24 cellular contexts compared by ENCODE assay signal in genomic region chr6:157554747-157555146, GRCh38.
"Had no signal": no experiment of that assay in that cellular context is flagged by ENCODE, and none has a peak within 500 bp of the region (broad histone marks: within the 10 kb centered on the region; RNA-seq: fewer than 3 reads in every experiment).

No MANE protein-coding gene starts in this region.

- H3K27me3 Mint-ChIP-seq: brain had no signal

- H3K4me3 Mint-ChIP-seq: activated CD4-positive, alpha-beta memory T cell treated with anti-CD3 and anti-CD28 coated beads for 36 hours; activated CD4-positive, alpha-beta T cell treated with anti-CD3 and anti-CD28 coated beads for 36 hours; activated CD4-positive, alpha-beta T cell treated with anti-CD3 and anti-CD28 coated beads, Interleukin-2, amount 10 ng/mL, durations not matched to agents 24 days and 14 days; activated CD8-positive, alpha-beta memory T cell treated with anti-CD3 and anti-CD28 coated beads, Interleukin-2, amount 10 ng/mL, durations not matched to agents 7 days and 5 days; activated CD8-positive, alpha-beta T cell treated with anti-CD3 and anti-CD28 coated beads, Interleukin-2, amount 10 ng/mL, durations not matched to agents 7 days and 5 days; activated naive CD4-positive, alpha-beta T cell treated with anti-CD3 and anti-CD28 coated beads, Interleukin-2, amount 10 ng/mL, durations not matched to agents 7 days and 5 days; activated naive CD8-positive, alpha-beta T cell treated with anti-CD3 and anti-CD28 coated beads, Interleukin-2, amount 10 ng/mL, durations not matched to agents 7 days and 5 days; activated T-helper 1 cell treated with anti-CD3 and anti-CD28 coated beads, Interleukin-12 subunit alpha, Interleukin-12 subunit beta, Interleukin-2, Interleukin-4 antibody, amounts not matched to agents 30 ng/mL and 10 ng/mL and 1 ng/mL, durations not matched to agents 14 hours and 24 hours and 36 hours; brain; endodermal cell had no signal

- ATAC-seq: activated CD4-positive, alpha-beta T cell treated with anti-CD3 and anti-CD28 coated beads for 36 hours; activated CD4-positive, CD25-positive, alpha-beta regulatory T cell treated with anti-CD3 and anti-CD28 coated beads, Interleukin-2, amount 50 U/mL, for 24 hours; activated CD8-positive, alpha-beta memory T cell treated with anti-CD3 and anti-CD28 coated beads, Interleukin-2, amount 10 ng/mL, durations not matched to agents 7 days and 5 days; activated CD8-positive, alpha-beta T cell treated with anti-CD3 and anti-CD28 coated beads, Interleukin-2, amount 10 ng/mL, durations not matched to agents 7 days and 5 days; activated naive CD4-positive, alpha-beta T cell treated with anti-CD3 and anti-CD28 coated beads, Interleukin-2, amount 50 U/mL, for 72 hours; esophagus mucosa had no signal

- H3K36me3 Mint-ChIP-seq: activated naive CD4-positive, alpha-beta T cell treated with anti-CD3 and anti-CD28 coated beads, Interleukin-2, amount 50 U/mL, for 72 hours; brain had no signal

- DNase-seq: activated CD4-positive, alpha-beta memory T cell treated with anti-CD3 and anti-CD28 coated beads for 36 hours; activated CD4-positive, alpha-beta T cell treated with anti-CD3 and anti-CD28 coated beads for 36 hours; activated CD4-positive, alpha-beta T cell treated with anti-CD3 and anti-CD28 coated beads, Interleukin-2, amount 10 ng/mL, durations not matched to agents 24 days and 14 days; activated CD8-positive, alpha-beta memory T cell treated with anti-CD3 and anti-CD28 coated beads, Interleukin-2, amount 10 ng/mL, durations not matched to agents 7 days and 5 days; activated CD8-positive, alpha-beta memory T cell treated with anti-CD3 and anti-CD28 coated beads, Interleukin-2, amount 50 U/mL, for 4 hours; activated CD8-positive, alpha-beta T cell treated with anti-CD3 and anti-CD28 coated beads, Interleukin-2, amount 10 ng/mL, durations not matched to agents 7 days and 5 days; activated gamma-delta T cell; activated naive CD4-positive, alpha-beta T cell; activated naive CD4-positive, alpha-beta T cell treated with anti-CD3 and anti-CD28 coated beads, Interleukin-2, amount 10 ng/mL, durations not matched to agents 7 days and 5 days; activated naive CD8-positive, alpha-beta T cell treated with anti-CD3 and anti-CD28 coated beads, Interleukin-2, amount 10 ng/mL, durations not matched to agents 7 days and 5 days; activated T-cell treated with anti-CD3 and anti-CD28 coated beads, Interleukin-2, amount 50 U/mL, for 1 hour; activated T-cell treated with anti-CD3 and anti-CD28 coated beads, Interleukin-2, amount 50 U/mL, for 48 hours; central memory CD4-positive, alpha-beta T cell; cerebellar nuclear complex; colonic mucosa; effector memory CD4-positive, alpha-beta T cell; endodermal cell; foreskin fibroblast; T-helper 2 cell had no signal

- H3K9me3 Mint-ChIP-seq: activated CD4-positive, alpha-beta memory T cell treated with anti-CD3 and anti-CD28 coated beads for 36 hours; activated CD4-positive, alpha-beta T cell treated with anti-CD3 and anti-CD28 coated beads, Interleukin-2, amount 10 ng/mL, durations not matched to agents 24 days and 14 days; activated naive CD4-positive, alpha-beta T cell treated with anti-CD3 and anti-CD28 coated beads, Interleukin-2, amount 10 ng/mL, durations not matched to agents 7 days and 5 days; activated T-helper 1 cell treated with anti-CD3 and anti-CD28 coated beads, Interleukin-12 subunit alpha, Interleukin-12 subunit beta, Interleukin-2, Interleukin-4 antibody, amounts not matched to agents 30 ng/mL and 10 ng/mL and 1 ng/mL, durations not matched to agents 14 hours and 24 hours and 36 hours; endodermal cell had no signal

- H3K27ac Mint-ChIP-seq: activated CD4-positive, alpha-beta memory T cell treated with anti-CD3 and anti-CD28 coated beads for 36 hours; activated CD4-positive, alpha-beta T cell treated with anti-CD3 and anti-CD28 coated beads for 36 hours; activated CD4-positive, alpha-beta T cell treated with anti-CD3 and anti-CD28 coated beads, Interleukin-2, amount 10 ng/mL, durations not matched to agents 24 days and 14 days; activated CD8-positive, alpha-beta memory T cell treated with anti-CD3 and anti-CD28 coated beads, Interleukin-2, amount 10 ng/mL, durations not matched to agents 7 days and 5 days; activated CD8-positive, alpha-beta T cell treated with anti-CD3 and anti-CD28 coated beads, Interleukin-2, amount 10 ng/mL, durations not matched to agents 7 days and 5 days; activated naive CD4-positive, alpha-beta T cell treated with anti-CD3 and anti-CD28 coated beads, Interleukin-2, amount 10 ng/mL, durations not matched to agents 7 days and 5 days; activated naive CD4-positive, alpha-beta T cell treated with anti-CD3 and anti-CD28 coated beads, Interleukin-2, amount 50 U/mL, for 72 hours; activated naive CD8-positive, alpha-beta T cell treated with anti-CD3 and anti-CD28 coated beads, Interleukin-2, amount 10 ng/mL, durations not matched to agents 7 days and 5 days; activated T-helper 1 cell treated with anti-CD3 and anti-CD28 coated beads, Interleukin-12 subunit alpha, Interleukin-12 subunit beta, Interleukin-2, Interleukin-4 antibody, amounts not matched to agents 30 ng/mL and 10 ng/mL and 1 ng/mL, durations not matched to agents 14 hours and 24 hours and 36 hours; endodermal cell had no signal
